In genomic region chr20:35271904-35272303, GRCh38 we compare ENCODE assay signal across 20 cellular contexts.
DNase-seq lines count a peak whose midpoint lies in the region; ATAC-seq, FAIRE-seq and TF ChIP-seq lines count a peak whose summit lies in the region.
"Had no signal": no experiment of that assay in that cellular context is flagged by ENCODE, and none has a peak within 500 bp of the region (broad histone marks: within the 10 kb centered on the region; RNA-seq: fewer than 3 reads in every experiment).

No MANE protein-coding gene starts in this region.

- H3K9me3 ChIP-seq in RWPE2 (ENCODE audit: severe bottlenecking), result no peaks in the 10 kb centered on the region
- H3K9me3 ChIP-seq: A549, esophagus squamous epithelium, pancreas had no signal

- peaks cover 6% of the 10 kb centered on the region for H3K4me1 ChIP-seq in RWPE2 (ENCODE audit: insufficient read depth, poor library complexity, severe bottlenecking)

- no peaks in the 10 kb centered on the region for H3K27me3 ChIP-seq in RWPE2 (ENCODE audit: insufficient read depth, poor library complexity, severe bottlenecking)
- H3K27me3 ChIP-seq: esophagus squamous epithelium, pancreas had no signal

- H3K36me3 ChIP-seq in RWPE2 (ENCODE audit: low read depth), result peaks cover 15% of the 10 kb centered on the region

- TF ChIP-seq CTCF in AG10803 (conservative IDR thresholded peaks at IDR 0.05; ENCODE audit: low read length) (no peak), RWPE2 (IDR thresholded peaks at IDR 0.05; ENCODE audit: poor library complexity, severe bottlenecking) (no peak), fibroblast of pulmonary artery (IDR thresholded peaks at IDR 0.05; ENCODE audit: low read length, missing control alignments) (no peak), D721Med (IDR thresholded peaks at IDR 0.05; ENCODE audit: insufficient read depth, missing control alignments) (no peak)

- H3K4me3 ChIP-seq in AG10803 (ENCODE audit: low read length) (no peak overlapping the region), RWPE2 (ENCODE audit: severe bottlenecking) (no peak overlapping the region), fibroblast of pulmonary artery (replicated peaks; ENCODE audit: low read depth, low read length) (no peak overlapping the region)
- H3K4me3 ChIP-seq: A549, esophagus squamous epithelium, GM12878, GM23338, pancreas had no signal

- H3K27ac ChIP-seq in RWPE2 (ENCODE audit: poor library complexity, severe bottlenecking), result no peak overlapping the region
- H3K27ac ChIP-seq: esophagus squamous epithelium, pancreas had no signal

- no peak for FAIRE-seq in D721Med (lab: Jason Lieb, UNC)
- FAIRE-seq: A549, GM12878, pancreas had no signal

- ATAC-seq in RWPE2 (ENCODE audit: low read depth), result peak; percentile 15; the same call in 2 of the 3 replicates
- ATAC-seq: A549, GM12878, GM23338, left cardiac atrium, pancreas had no signal

- DNase-seq in AG10803 (ENCODE audit: low read depth) (peak; percentile 39), RWPE2 (ENCODE audit: low spot score) (no peak), fibroblast of pulmonary artery (ENCODE audit: low read depth) (peak; percentile 44), NCI-H187 treated with DMSO at 0.1 percent for 48 hours (lab: John Stamatoyannopoulos, UW) (no peak), GF-D8 (lab: John Stamatoyannopoulos, UW) (no peak), D721Med (ENCODE audit: insufficient read length, low spot score) (no peak)
- DNase-seq: activated CD4-positive, alpha-beta T cell treated with anti-CD3 and anti-CD28 coated beads for 1 hour; activated naive CD4-positive, alpha-beta T cell; CD8-positive, alpha-beta memory T cell; esophagus squamous epithelium; hippocampal formation; left cardiac atrium; NCI-H446; pancreas; SHP77 treated with DMSO at 0.1 percent for 48 hours; stimulated activated naive CD4-positive, alpha-beta T cell treated with Interleukin-2 at 50 U/mL for 16 hours; T-helper 2 cell had no signal

Comparison
In these comparisons a context has a peak if more than half of its experiments do, and no peak if none do; other contexts are left out.
1. DNase-seq: peak in AG10803 (single experiment) and fibroblast of pulmonary artery (single experiment); none in RWPE2 (single experiment), NCI-H187 treated with DMSO at 0.1 percent for 48 hours (single experiment), GF-D8 (single experiment) and D721Med (single experiment).